Comparison of ENCODE assay signal across 9 cellular contexts in genomic region chr3:177201707-177202397, GRCh38. TPM values are rescaled to one million over a fixed set of nuclear protein-coding genes. Genes with fewer than 3 reads are reported as not detected.
DNase-seq lines count a peak whose midpoint lies in the region; ATAC-seq and TF ChIP-seq lines count a peak whose summit lies in the region.
"Had no signal": no experiment of that assay in that cellular context is flagged by ENCODE, and none has a peak within 500 bp of the region (broad histone marks: within the 10 kb centered on the region; RNA-seq: fewer than 3 reads in every experiment).

No MANE protein-coding gene starts in this region.

- H3K9me3 ChIP-seq in left lung: peaks cover 0 to 3% of the 10 kb centered on the region in 2 donors

- H3K27ac ChIP-seq in left lung (peak overlapping the region in 1 of 2 donors; percentile 30), substantia nigra (ENCODE audit: low read depth, low read length, poor library complexity, severe bottlenecking) (no peak overlapping the region)
- H3K27ac ChIP-seq: breast epithelium had no signal

- TF ChIP-seq CTCF in left lung (IDR thresholded peaks at IDR 0.05): no peak

- H3K4me3 ChIP-seq in left lung: no peak overlapping the region
- H3K4me3 ChIP-seq: breast epithelium had no signal

- intact Hi-C loops in left lung (cut with DNase I): no loop called here

- ATAC-seq in HG03460 (IDR thresholded peaks at IDR 0.05; ENCODE audit: unreplicated experiment) (peak; percentile 71), left lobe of liver (no peak), left lung (no peak)

- H3K36me3 ChIP-seq in left lung: no peaks in the 10 kb centered on the region
- H3K36me3 ChIP-seq: breast epithelium had no signal

- peak; percentile 21 for DNase-seq in activated T-cell treated with anti-CD3 and anti-CD28 coated beads for 1 hour (ENCODE audit: low read depth)
- DNase-seq in activated T-cell treated with anti-CD3 and anti-CD28 coated beads, Interleukin-2, amount 50 U/mL, for 1 hour: no peak
- DNase-seq in activated CD4-positive, alpha-beta T cell treated with anti-CD3 and anti-CD28 coated beads for 4 hours: peak; percentile 55 to 57
- peak; percentile 23 for DNase-seq in left lobe of liver (ENCODE audit: low spot score)
- DNase-seq in NCI-H1092 (lab: John Stamatoyannopoulos, UW): no peak
- DNase-seq in left lung: no peak
- no peak for DNase-seq in substantia nigra (lab: John Stamatoyannopoulos, UW)

- no peaks in the 10 kb centered on the region for H3K27me3 ChIP-seq in left lung
- H3K27me3 ChIP-seq: breast epithelium had no signal

- peaks cover 3 to 24% of the 10 kb centered on the region in 2 donors for H3K4me1 ChIP-seq in left lung
- H3K4me1 ChIP-seq: breast epithelium had no signal

RNA-seq across cellular contexts. Expression of gene TBL1XR1, which starts 4.6 kb away (rescaled TPM):
- total RNA-seq in left lobe of liver (57.1 TPM), left lung (100 to 1,000 TPM; 152 to 163 TPM)

Comparison
In these comparisons a context has a peak if more than half of its experiments do, and no peak if none do; other contexts are left out.
1. DNase-seq: peak in activated T-cell treated with anti-CD3 and anti-CD28 coated beads for 1 hour (single experiment), activated CD4-positive, alpha-beta T cell treated with anti-CD3 and anti-CD28 coated beads for 4 hours (2 of 2) and left lobe of liver (single experiment); none in activated T-cell treated with anti-CD3 and anti-CD28 coated beads, Interleukin-2, amount 50 U/mL, for 1 hour (single experiment), NCI-H1092 (single experiment), left lung (0 of 2) and substantia nigra (0 of 49).